Comparison of ENCODE assay signal across 9 cellular contexts in genomic region chr2:36650031-36650430, GRCh38. TPM values are rescaled to one million over a fixed set of nuclear protein-coding genes. Genes with fewer than 3 reads are reported as not detected.
DNase-seq lines count a peak whose midpoint lies in the region; ATAC-seq, FAIRE-seq and TF ChIP-seq lines count a peak whose summit lies in the region.
"Had no signal": no experiment of that assay in that cellular context is flagged by ENCODE, and none has a peak within 500 bp of the region (broad histone marks: within the 10 kb centered on the region; RNA-seq: fewer than 3 reads in every experiment).

No MANE protein-coding gene starts in this region.

- no peaks in the 10 kb centered on the region for H3K9me3 ChIP-seq in H1 (ENCODE audit: insufficient read depth in 2 of 2, low read depth in 1 of 2, low read length in 1 of 2)
- H3K9me3 ChIP-seq in upper lobe of right lung, result no peaks in the 10 kb centered on the region

- ATAC-seq in GM18519 (IDR thresholded peaks at IDR 0.05; ENCODE audit: low FRiP score, unreplicated experiment) (peak; percentile 97), upper lobe of right lung (peak; percentile 60)

- FAIRE-seq in H1 (lab: Jason Lieb, UNC), result no peak
- FAIRE-seq: TTC549 had no signal

- H3K18ac ChIP-seq in H1 (ENCODE audit: extremely low read depth, low read length), result no peak overlapping the region

- H3K4me3 ChIP-seq in H1 (ENCODE audit: extremely low read depth in 1 of 4, insufficient read depth in 2 of 4, low read depth in 3 of 4, low read length in 4 of 4) (no peak overlapping the region), upper lobe of right lung (no peak overlapping the region)

- no peak overlapping the region for H2BK120ac ChIP-seq in H1 (replicated peaks; ENCODE audit: low read depth, low read length)

- H2BK5ac ChIP-seq in H1 (ENCODE audit: low read depth, low read length), result no peak overlapping the region

- no peaks in the 10 kb centered on the region for H3K36me3 ChIP-seq in H1 (ENCODE audit: control insufficient read depth in 2 of 4, insufficient read depth in 4 of 4, low read length in 3 of 4)
- no peaks in the 10 kb centered on the region for H3K36me3 ChIP-seq in upper lobe of right lung

- no peak overlapping the region for H4K8ac ChIP-seq in H1 (ENCODE audit: extremely low read depth, insufficient read depth, low read length)

- H3K4me2 ChIP-seq in H1 (ENCODE audit: insufficient read depth in 1 of 2, low read depth in 2 of 2, low read length in 2 of 2), result no peak overlapping the region

- H3K27ac ChIP-seq in H1 (ENCODE audit: low read depth, low read length) (no peak overlapping the region), upper lobe of right lung (no peak overlapping the region)

- no peak overlapping the region for H4K5ac ChIP-seq in H1 (ENCODE audit: insufficient read length, low read depth, low read length)

- TF ChIP-seq RAD21 in H1 (IDR thresholded peaks at IDR 0.05 in 1 of 2, conservative IDR thresholded peaks at IDR 0.05 in 1 of 2; ENCODE audit: low read depth in 2 of 2, low read length in 2 of 2), result no peak

- no peak overlapping the region for H3K23ac ChIP-seq in H1 (ENCODE audit: insufficient read length)

- no peak overlapping the region for H2BK15ac ChIP-seq in H1 (ENCODE audit: low read length)

- H3K4me1 ChIP-seq in H1 (replicated peaks in 1 of 4; ENCODE audit: control insufficient read depth in 3 of 4, insufficient read depth in 4 of 4, low read length in 3 of 4) (no peaks in the 10 kb centered on the region), upper lobe of right lung (no peaks in the 10 kb centered on the region)

- TF ChIP-seq POLR2A in H1 (IDR thresholded peaks at IDR 0.05; ENCODE audit: control extremely low read depth in 1 of 2, low read depth in 2 of 2, low read length in 2 of 2), result no peak

- H3K9ac ChIP-seq in H1 (replicated peaks in 1 of 4; ENCODE audit: extremely low read depth in 1 of 4, low read depth in 3 of 4, low read length in 3 of 4), result no peak overlapping the region

- DNase-seq in HEK293T (ENCODE audit: extremely low spot score) (peak; percentile 10), M059J (ENCODE audit: low read depth) (peak; percentile 96), H1 (ENCODE audit: low read depth in 1 of 2, low spot score in 2 of 2) (no peak), upper lobe of right lung (no peak), T-helper 9 cell (no peak), UCSD-AML1 (lab: John Stamatoyannopoulos, UW; ENCODE audit: unreplicated experiment) (no peak), AML-193 (lab: John Stamatoyannopoulos, UW) (no peak)

- no peaks in the 10 kb centered on the region for H3K79me2 ChIP-seq in H1 (ENCODE audit: control insufficient read depth in 1 of 2, insufficient read depth in 2 of 2, low read length in 2 of 2)

- peak overlapping the region; percentile 40; the same call in 1 of the 2 replicates for H2AFZ ChIP-seq in H1 (ENCODE audit: low read length)

- H3K4ac ChIP-seq in H1 (replicated peaks; ENCODE audit: insufficient read length, low read depth, low read length), result no peak overlapping the region

- CTCF ChIA-PET in HEK293T (lab: Yijun Ruan, JAX) (interaction anchor here (0.6 to 1.1 kb wide), 2 partner anchors 297 to 1807 kb away, joined by 3 to 4 read pairs; no protein-coding TSS in a partner anchor), H1 (lab: Charles Lee; ENCODE audit: partially characterized antibody) (interaction anchor here (0.6 to 1.4 kb wide), 11 partner anchors 9 to 775 kb away, joined by 3 to 5 read pairs (median 3); no protein-coding TSS in a partner anchor)

- no peak overlapping the region for H2BK12ac ChIP-seq in H1 (ENCODE audit: low read depth, low read length)

- no peak overlapping the region for H2BK20ac ChIP-seq in H1 (ENCODE audit: low read length)

- TF ChIP-seq CTCF in H1 (IDR thresholded peaks at IDR 0.05; ENCODE audit: control extremely low read depth in 1 of 3, insufficient read depth in 1 of 3, low read depth in 1 of 3, low read length in 3 of 3) (no peak), upper lobe of right lung (IDR thresholded peaks at IDR 0.05) (no peak)

- POLR2A ChIA-PET in HEK293T (lab: Yijun Ruan, JAX) (interaction anchor here (0.7 kb wide), 1 partner anchor 52 kb away, joined by 3 read pairs; the partner anchor contains the start of gene FEZ2), H1 (lab: Charles Lee; ENCODE audit: partially characterized antibody) (interaction anchor here (0.6 to 1.3 kb wide), 2 partner anchors 55 to 150 kb away, joined by 3 to 4 read pairs; no protein-coding TSS in a partner anchor)

- 83% methylated on average over 2 of the region's 2 CpGs; no CpG with 5 or more reads in 1 of the 2 experiments for WGBS in H1 (ENCODE audit: extremely low coverage in 1 of 2, insufficient coverage in 1 of 2, insufficient read length in 1 of 2, insufficient replicate concordance in 2 of 2, low coverage in 1 of 2, low lambda C conversion rate in 2 of 2, missing lambda C conversion rate in 1 of 2), 2 experiments

- no peak overlapping the region for H3K56ac ChIP-seq in H1 (replicated peaks; ENCODE audit: insufficient read length, low read depth, low read length)

- H3K27me3 ChIP-seq in H1 (replicated peaks in 1 of 4; ENCODE audit: control insufficient read depth in 3 of 4, extremely low read depth in 1 of 4, insufficient read depth in 3 of 4, low read length in 3 of 4) (no peaks in the 10 kb centered on the region), upper lobe of right lung (no peaks in the 10 kb centered on the region)

- H3K79me1 ChIP-seq in H1 (ENCODE audit: low read depth, low read length), result no peaks in the 10 kb centered on the region

- no peaks in the 10 kb centered on the region for H4K20me1 ChIP-seq in H1 (replicated peaks in 1 of 2; ENCODE audit: control insufficient read depth in 1 of 2, insufficient read depth in 2 of 2, low read length in 2 of 2)

- H3K23me2 ChIP-seq in H1 (ENCODE audit: low read depth, low read length), result no peaks in the 10 kb centered on the region

- H2AK5ac ChIP-seq in H1 (ENCODE audit: low read depth, low read length), result no peak overlapping the region

- intact Hi-C loops in upper lobe of right lung (cut with DNase I), result loop anchor here (10.0 kb wide), 1 partner anchor 305 kb away; no protein-coding TSS in a partner anchor

- no peak overlapping the region for H3K14ac ChIP-seq in H1 (ENCODE audit: insufficient read length)

- TF ChIP-seq EP300 in H1 (IDR thresholded peaks at IDR 0.05; ENCODE audit: borderline replicate concordance in 1 of 2, low read depth in 2 of 2, low read length in 2 of 2), result no peak

- no peak overlapping the region for H4K91ac ChIP-seq in H1 (replicated peaks; ENCODE audit: insufficient read length, low read length)

TF ChIP-seq in HEK293T, 16 proteins besides CTCF, POLR2A, EP300 and RAD21:
- TF ChIP-seq BHLHE40 (IDR thresholded peaks at IDR 0.05; ENCODE audit: borderline replicate concordance) (no peak), FOXK2 (IDR thresholded peaks at IDR 0.05) (no peak), FOXA1 (IDR thresholded peaks at IDR 0.05) (no peak), HDGF (IDR thresholded peaks at IDR 0.05; ENCODE audit: borderline replicate concordance) (no peak)

TF ChIP-seq in H1, 55 proteins besides CTCF, POLR2A, EP300 and RAD21:
- peak; percentile 71; the same call in 1 of the 2 replicates for TF ChIP-seq JUND (IDR thresholded peaks at IDR 0.05; ENCODE audit: low read length)
- no peak for TF ChIP-seq RBBP5 (IDR thresholded peaks at IDR 0.05; ENCODE audit: borderline replicate concordance, low read depth, low read length)

RNA-seq across cellular contexts. Expression of gene VIT, which starts 46.5 kb away (rescaled TPM):
- total RNA-seq in M059J (2014; rRNA removed; shearing (Covaris generic)), result 34.0 and 44.7 TPM in 2 replicates
- not detected in 2 replicates for total RNA-seq in H1 (2021; fragmentation: NEBNext Ultra II Directional; extraction: Animal tissue kit (Norgen Biotek cat#: 25700))
- 0.03 TPM in 1 of 2 replicates, not detected in the other for polyA plus RNA-seq in H1 (2011; rRNA removed)
- not detected for polyA plus RNA-seq in H1 (2011; cell fraction: cytosol; rRNA removed)
- not detected for polyA plus RNA-seq in H1 (2011; cell fraction: nucleus; rRNA removed)
- polyA plus RNA-seq in H1 (2012, experiment 1 of 2), result not detected in 4 replicates
- not detected for polyA plus RNA-seq in H1 (2012, experiment 2 of 2)
- polyA plus RNA-seq in H1 (2013, experiment 1 of 2), result 0.08 TPM
- 0.11 TPM for polyA plus RNA-seq in H1 (2013, experiment 2 of 2)
- not detected in 2 replicates for polyA minus RNA-seq in H1 (2011; rRNA and poly(A)+ RNA removed)
- polyA minus RNA-seq in H1 (2011; cell fraction: cytosol; rRNA and poly(A)+ RNA removed), result not detected
- polyA minus RNA-seq in H1 (2011; cell fraction: nucleus; rRNA and poly(A)+ RNA removed), result not detected
- 0.32 TPM for total RNA-seq in upper lobe of right lung

RNA-seq across cellular contexts. Expression of gene FEZ2, which starts 52.1 kb away (rescaled TPM):
- total RNA-seq in M059J (2014; rRNA removed; shearing (Covaris generic)), result 103 and 153 TPM in 2 replicates
- 13.8 and 16.4 TPM in 2 replicates for total RNA-seq in H1 (2021; fragmentation: NEBNext Ultra II Directional; extraction: Animal tissue kit (Norgen Biotek cat#: 25700))
- 4.6 and 7.5 TPM in 2 replicates for polyA plus RNA-seq in H1 (2011; rRNA removed)
- 9.7 TPM for polyA plus RNA-seq in H1 (2011; cell fraction: cytosol; rRNA removed)
- polyA plus RNA-seq in H1 (2011; cell fraction: nucleus; rRNA removed), result 2.8 TPM
- 7.2 to 12.5 TPM (median 10.3 TPM) in 4 replicates for polyA plus RNA-seq in H1 (2012, experiment 1 of 2)
- polyA plus RNA-seq in H1 (2012, experiment 2 of 2), result 2.3 TPM
- polyA plus RNA-seq in H1 (2013, experiment 1 of 2), result 29.4 TPM
- 29.7 TPM for polyA plus RNA-seq in H1 (2013, experiment 2 of 2)
- polyA minus RNA-seq in H1 (2011; rRNA and poly(A)+ RNA removed), result 7.2 and 7.9 TPM in 2 replicates
- polyA minus RNA-seq in H1 (2011; cell fraction: cytosol; rRNA and poly(A)+ RNA removed), result 5.3 TPM
- 19.3 TPM for polyA minus RNA-seq in H1 (2011; cell fraction: nucleus; rRNA and poly(A)+ RNA removed)
- 47.1 TPM for total RNA-seq in upper lobe of right lung

Comparison
In these comparisons a context has a peak if more than half of its experiments do, and no peak if none do; other contexts are left out.
1. DNase-seq: peak in HEK293T (single experiment) and M059J (single experiment); none in H1 (0 of 2), upper lobe of right lung (single experiment), T-helper 9 cell (single experiment), UCSD-AML1 (single experiment) and AML-193 (0 of 2).
2. RNA of gene VIT, which starts 46.5 kb away (total RNA-seq): 34.0 to 44.7 TPM in M059J; 0.32 TPM in upper lobe of right lung (single experiment) and not detected in H1; every median in the first group is over 10 times any median in the second.